1 cellular context compared by ENCODE assay signal in genomic region chr17:75125984-75126383, GRCh38.
TF ChIP-seq lines count a peak whose summit lies in the region.

No MANE protein-coding gene starts in this region.

TF ChIP-seq in HCT116, 20 proteins besides CTCF, POLR2A, EP300 and RAD21:
- TF ChIP-seq ATF3 (IDR thresholded peaks at IDR 0.05) (no peak), ZFX (IDR thresholded peaks at IDR 0.05) (no peak), EZH2phosphoT487 (IDR thresholded peaks at IDR 0.05; ENCODE audit: borderline replicate concordance) (no peak), POLR2AphosphoS5 (IDR thresholded peaks at IDR 0.05; ENCODE audit: low read depth, low read length) (no peak), ZBTB33 (IDR thresholded peaks at IDR 0.05; ENCODE audit: extremely low read depth, insufficient replicate concordance, low read length) (no peak), FOSL1 (IDR thresholded peaks at IDR 0.05; ENCODE audit: low read depth) (no peak), EGR1 (IDR thresholded peaks at IDR 0.05; ENCODE audit: low read depth) (no peak), MAX (IDR thresholded peaks at IDR 0.05) (no peak), YY1 (IDR thresholded peaks at IDR 0.05; ENCODE audit: extremely low read depth, insufficient replicate concordance, low read depth, low read length) (no peak), JUND (IDR thresholded peaks at IDR 0.05) (no peak), EZH2 (IDR thresholded peaks at IDR 0.05) (no peak), ZNF274 (IDR thresholded peaks at IDR 0.05; ENCODE audit: low read depth, low read length) (no peak), TCF7L2 (IDR thresholded peaks at IDR 0.05; ENCODE audit: borderline replicate concordance, extremely low read depth, insufficient read depth, insufficient read length) (no peak), ELF1 (IDR thresholded peaks at IDR 0.05; ENCODE audit: borderline replicate concordance, low read depth) (no peak), REST (IDR thresholded peaks at IDR 0.05; ENCODE audit: low read depth) (no peak)
